8 cellular contexts compared by ENCODE assay signal in the genomic region with DNA sequence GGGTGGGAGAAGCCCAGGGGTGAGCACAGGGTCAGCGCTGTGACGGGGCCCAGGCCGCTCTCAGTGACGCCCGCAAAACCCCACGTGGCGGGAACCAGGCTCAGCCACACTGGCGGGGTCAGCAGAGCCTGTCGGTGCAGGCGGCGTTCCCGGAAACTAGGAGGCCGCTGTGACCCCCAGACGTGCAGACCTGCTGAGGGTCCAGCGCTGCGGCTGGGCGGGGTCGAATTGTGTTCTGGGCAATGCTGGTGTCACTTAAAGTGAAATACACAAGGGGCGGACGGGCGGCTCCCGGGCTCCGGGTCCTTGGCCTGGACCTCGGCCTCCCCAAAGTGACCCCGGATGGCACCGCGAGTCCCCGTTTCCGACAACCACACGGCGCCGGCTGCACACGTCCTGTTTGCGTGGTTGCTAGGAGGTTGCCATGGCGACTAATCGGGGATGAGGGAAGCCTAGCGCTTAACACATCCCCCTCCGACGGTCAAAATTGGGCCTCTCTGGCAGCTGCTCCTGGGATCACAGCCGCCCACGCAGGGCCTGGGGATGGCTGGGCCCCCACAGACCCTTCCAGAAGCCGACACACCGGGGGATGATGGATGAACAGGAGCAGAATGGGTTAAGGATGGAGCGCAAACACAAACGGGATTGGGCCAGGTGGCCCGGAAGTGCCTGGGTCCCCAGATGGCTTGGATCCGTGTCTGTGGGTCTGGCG.
A peak's percentile ranks its signal among the peaks of the same experiment; 100 is the strongest.
DNase-seq lines count a peak whose midpoint lies in the region; ATAC-seq and TF ChIP-seq lines count a peak whose summit lies in the region.

No MANE protein-coding gene starts in this region.

- no peak overlapping the region for H2AFZ ChIP-seq in parathyroid adenoma

- no peaks in the 10 kb centered on the region for H3K36me3 ChIP-seq in parathyroid adenoma (ENCODE audit: control insufficient read depth, insufficient read depth, low read length)
- H3K36me3 ChIP-seq in upper lobe of right lung: no peaks in the 10 kb centered on the region

- intact Hi-C loops in upper lobe of right lung (cut with DNase I): no loop called here

- DNase-seq in DMS53 treated with DMSO at 0.1 percent for 48 hours (lab: John Stamatoyannopoulos, UW; ENCODE audit: unreplicated experiment): peak; percentile 17
- peak; percentile 98 for DNase-seq in NCI-H748 (lab: John Stamatoyannopoulos, UW; ENCODE audit: unreplicated experiment)
- DNase-seq in activated T-cell treated with anti-CD3 and anti-CD28 coated beads for 48 hours (ENCODE audit: low read depth): peak; percentile 63
- DNase-seq in fibroblast of the aortic adventitia (ENCODE audit: low read depth): peak; percentile 45
- DNase-seq in upper lobe of right lung: no peak
- DNase-seq in COLO829 (ENCODE audit: low spot score): no peak

- H3K9ac ChIP-seq in parathyroid adenoma: no peak overlapping the region

- TF ChIP-seq CTCF in fibroblast of the aortic adventitia (IDR thresholded peaks at IDR 0.05; ENCODE audit: insufficient read depth, low read length) (no peak), parathyroid adenoma (IDR thresholded peaks at IDR 0.05) (no peak), upper lobe of right lung (IDR thresholded peaks at IDR 0.05) (no peak)

- H3K4me3 ChIP-seq in fibroblast of the aortic adventitia (ENCODE audit: low read depth, low read length): no peak overlapping the region
- no peak overlapping the region for H3K4me3 ChIP-seq in parathyroid adenoma (ENCODE audit: low read depth, low read length)
- H3K4me3 ChIP-seq in upper lobe of right lung: no peak overlapping the region

- H3K79me2 ChIP-seq in parathyroid adenoma: no peaks in the 10 kb centered on the region

- ATAC-seq in upper lobe of right lung (peak; percentile 56), GM21390 (IDR thresholded peaks at IDR 0.05; ENCODE audit: unreplicated experiment) (no peak)

- H3K27me3 ChIP-seq in parathyroid adenoma (ENCODE audit: control insufficient read depth, insufficient read depth, low read length) (no peaks in the 10 kb centered on the region), upper lobe of right lung (peaks cover 11% of the 10 kb centered on the region)

- no peak overlapping the region for H3K4me2 ChIP-seq in parathyroid adenoma (ENCODE audit: low read length)

- no peaks in the 10 kb centered on the region for H3K9me3 ChIP-seq in parathyroid adenoma (ENCODE audit: control insufficient read depth, low read length)
- no peaks in the 10 kb centered on the region for H3K9me3 ChIP-seq in upper lobe of right lung

- peak overlapping the region; percentile 29 for H3K27ac ChIP-seq in parathyroid adenoma
- no peak overlapping the region for H3K27ac ChIP-seq in upper lobe of right lung

- no peaks in the 10 kb centered on the region for H3K4me1 ChIP-seq in parathyroid adenoma
- no peaks in the 10 kb centered on the region for H3K4me1 ChIP-seq in upper lobe of right lung

Comparison
In these comparisons a context has a peak if more than half of its experiments do, and no peak if none do; other contexts are left out.
1. DNase-seq: peak in DMS53 treated with DMSO at 0.1 percent for 48 hours (single experiment), NCI-H748 (single experiment), activated T-cell treated with anti-CD3 and anti-CD28 coated beads for 48 hours (single experiment) and fibroblast of the aortic adventitia (single experiment); none in upper lobe of right lung (single experiment) and COLO829 (single experiment).